In the genomic region with DNA sequence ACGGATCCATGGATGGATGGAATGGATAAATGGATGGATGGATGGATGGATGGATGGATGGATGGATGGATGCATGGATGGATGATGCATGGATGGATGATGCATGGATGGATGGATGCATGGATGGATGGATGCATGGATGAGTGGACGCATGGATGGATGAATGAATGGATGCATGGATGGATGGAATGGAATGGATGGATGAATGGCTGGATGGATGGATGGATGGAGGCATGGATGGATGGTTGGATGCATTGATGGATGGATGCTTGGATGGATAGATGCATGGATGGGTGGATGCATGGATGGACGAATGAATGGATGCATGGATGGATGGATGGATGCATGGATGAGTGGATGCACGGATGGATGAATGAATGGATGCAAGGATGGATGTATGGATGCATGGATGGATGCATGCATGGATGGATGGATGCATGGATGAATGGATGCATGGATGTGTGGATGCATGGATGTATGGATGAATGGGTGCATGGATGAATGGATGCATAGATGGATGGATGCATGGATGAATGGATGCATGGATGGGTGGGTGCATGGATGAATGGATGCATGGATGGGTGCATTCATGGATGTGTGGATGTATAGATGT, we compare ENCODE assay signal across 20 cellular contexts.
A peak's percentile ranks its signal among the peaks of the same experiment; 100 is the strongest.
DNase-seq lines count a peak whose midpoint lies in the region; ATAC-seq, FAIRE-seq and TF ChIP-seq lines count a peak whose summit lies in the region.
"Had no signal": no experiment of that assay in that cellular context is flagged by ENCODE, and none has a peak within 500 bp of the region (broad histone marks: within the 10 kb centered on the region; RNA-seq: fewer than 3 reads in every experiment).

No MANE protein-coding gene starts in this region.

- TF ChIP-seq POLR2A in Peyer's patch (IDR thresholded peaks at IDR 0.05) = no peak

- CTCF ChIA-PET in HEK293 (lab: Yijun Ruan, JAX) = interaction anchor here (1.0 kb wide), 1 partner anchor 77 kb away, joined by 3 read pairs; no protein-coding TSS in a partner anchor

- H3K27ac ChIP-seq in HEK293 (ENCODE audit: extremely low read depth, low read depth, low read length) = no peak overlapping the region
- H3K27ac ChIP-seq in Peyer's patch = no peak overlapping the region
- H3K27ac ChIP-seq: GM23248 had no signal

- H3K9me3 Mint-ChIP-seq in stimulated activated naive CD8-positive, alpha-beta T cell treated with anti-CD3 and anti-CD28 coated beads, Interleukin-15, amount 100 ng/mL, for 72 hours = peaks cover 8 to 10% of the 10 kb centered on the region in 2 donors
- H3K9me3 Mint-ChIP-seq in activated naive CD8-positive, alpha-beta T cell treated with anti-CD3 and anti-CD28 coated beads, Interleukin-2, amount 50 U/mL, for 24 hours = peaks cover 3% of the 10 kb centered on the region

- peaks cover under 1% of the 10 kb centered on the region for H3K4me1 Mint-ChIP-seq in stimulated activated naive CD8-positive, alpha-beta T cell treated with anti-CD3 and anti-CD28 coated beads, Interleukin-15, amount 100 ng/mL, for 72 hours
- H3K4me1 Mint-ChIP-seq in activated naive CD8-positive, alpha-beta T cell treated with anti-CD3 and anti-CD28 coated beads, Interleukin-2, amount 50 U/mL, for 24 hours = no peaks in the 10 kb centered on the region
- H3K4me1 Mint-ChIP-seq: CD4-positive, alpha-beta memory T cell had no signal

- no peak for ATAC-seq in stimulated activated naive CD8-positive, alpha-beta T cell treated with anti-CD3 and anti-CD28 coated beads, Interleukin-15, amount 100 ng/mL, for 72 hours
- no peak for ATAC-seq in stimulated activated naive CD8-positive, alpha-beta T cell treated with anti-CD3 and anti-CD28 coated beads, Interleukin-15, Interleukin-2, amounts not matched to agents 100 U/mL and 50 U/mL, for 24 hours
- ATAC-seq in activated naive CD8-positive, alpha-beta T cell treated with anti-CD3 and anti-CD28 coated beads, Interleukin-2, amount 50 U/mL, for 24 hours = no peak
- ATAC-seq in HG02588 (IDR thresholded peaks at IDR 0.05; ENCODE audit: unreplicated experiment) = no peak

- TF ChIP-seq CTCF in HEK293 (tag by site-specific recombination; IDR thresholded peaks at IDR 0.05) = no peak
- TF ChIP-seq CTCF in bronchial epithelial cell (IDR thresholded peaks at IDR 0.05; ENCODE audit: insufficient read depth, low read length, severe bottlenecking) = no peak
- no peak for TF ChIP-seq CTCF in Peyer's patch (IDR thresholded peaks at IDR 0.05)

- peaks cover 22% of the 10 kb centered on the region for H3K27me3 Mint-ChIP-seq in stimulated activated naive CD8-positive, alpha-beta T cell treated with anti-CD3 and anti-CD28 coated beads, Interleukin-15, amount 100 ng/mL, for 72 hours
- peaks cover 4% of the 10 kb centered on the region for H3K27me3 Mint-ChIP-seq in activated naive CD8-positive, alpha-beta T cell treated with anti-CD3 and anti-CD28 coated beads, Interleukin-2, amount 50 U/mL, for 24 hours

- no peak overlapping the region for H3K4me3 ChIP-seq in HEK293 (ENCODE audit: low read depth, low read length)
- H3K4me3 ChIP-seq in bronchial epithelial cell (ENCODE audit: low read depth, low read length) = no peak overlapping the region
- H3K4me3 ChIP-seq in Peyer's patch = no peak overlapping the region
- H3K4me3 ChIP-seq: GM23248 had no signal

- no peak overlapping the region for H3K4me3 Mint-ChIP-seq in stimulated activated naive CD8-positive, alpha-beta T cell treated with anti-CD3 and anti-CD28 coated beads, Interleukin-15, amount 100 ng/mL, for 72 hours
- H3K4me3 Mint-ChIP-seq in activated naive CD8-positive, alpha-beta T cell treated with anti-CD3 and anti-CD28 coated beads, Interleukin-2, amount 50 U/mL, for 24 hours = no peak overlapping the region
- H3K4me3 Mint-ChIP-seq: CD4-positive, alpha-beta memory T cell had no signal

- H3K36me3 Mint-ChIP-seq in activated naive CD8-positive, alpha-beta T cell treated with anti-CD3 and anti-CD28 coated beads, Interleukin-2, amount 50 U/mL, for 24 hours (ENCODE audit: low read depth) = no peaks in the 10 kb centered on the region
- H3K36me3 Mint-ChIP-seq: CD4-positive, alpha-beta memory T cell had no signal

- H3K9me3 ChIP-seq in HEK293 (ENCODE audit: control insufficient read depth, insufficient read depth, low read depth, low read length) (no peaks in the 10 kb centered on the region), Peyer's patch (no peaks in the 10 kb centered on the region)
- H3K9me3 ChIP-seq: Caco-2 had no signal

- POLR2A ChIA-PET in HEK293 (lab: Yijun Ruan, JAX) = no interaction called here

- no peaks in the 10 kb centered on the region for H3K36me3 ChIP-seq in HEK293 (ENCODE audit: control insufficient read depth in 2 of 2, insufficient read depth in 1 of 2, low read length in 2 of 2)
- H3K36me3 ChIP-seq in bronchial epithelial cell (ENCODE audit: control insufficient read depth, insufficient read depth, low read length) = no peaks in the 10 kb centered on the region
- no peaks in the 10 kb centered on the region for H3K36me3 ChIP-seq in Peyer's patch

- peak overlapping the region; percentile 17 to 27 for H3K27ac Mint-ChIP-seq in stimulated activated naive CD8-positive, alpha-beta T cell treated with anti-CD3 and anti-CD28 coated beads, Interleukin-15, amount 100 ng/mL, for 72 hours
- no peak overlapping the region for H3K27ac Mint-ChIP-seq in activated naive CD8-positive, alpha-beta T cell treated with anti-CD3 and anti-CD28 coated beads, Interleukin-2, amount 50 U/mL, for 24 hours

- H3K27me3 ChIP-seq in bronchial epithelial cell (ENCODE audit: control insufficient read depth, insufficient read depth, low read length) (peaks cover 5% of the 10 kb centered on the region), Peyer's patch (no peaks in the 10 kb centered on the region)

- FAIRE-seq in bronchial epithelial cell (lab: Jason Lieb, UNC) (peak; percentile 97), urothelium cell line (lab: Jason Lieb, UNC) (peak; percentile 9)
- FAIRE-seq: GM12892, H1 had no signal

- H3K4me1 ChIP-seq in HEK293 (ENCODE audit: control insufficient read depth, insufficient read depth, low read length) (no peaks in the 10 kb centered on the region), Peyer's patch (no peaks in the 10 kb centered on the region)

- DNase-seq in stimulated activated naive CD8-positive, alpha-beta T cell treated with anti-CD3 and anti-CD28 coated beads, Interleukin-15, amount 100 ng/mL, for 72 hours = no peak
- no peak for DNase-seq in stimulated activated naive CD8-positive, alpha-beta T cell treated with anti-CD3 and anti-CD28 coated beads, Interleukin-15, Interleukin-2, amounts not matched to agents 100 U/mL and 50 U/mL, for 24 hours
- no peak for DNase-seq in bronchial epithelial cell (ENCODE audit: low read depth)
- no peak for DNase-seq in urothelium cell line (ENCODE audit: low spot score)
- DNase-seq in Peyer's patch = no peak
- no peak for DNase-seq in activated naive CD8-positive, alpha-beta T cell treated with anti-CD3 and anti-CD28 coated beads, Interleukin-2, amount 50 U/mL, for 24 hours
- DNase-seq: C1 segment of cervical spinal cord; Caco-2; CD4-positive, alpha-beta memory T cell; DMS 273 treated with DMSO at 0.1 percent for 48 hours; DMS79; EL; GDM1; GM23248; H7; HCEC 1CT had no signal

TF ChIP-seq in HEK293, 187 proteins besides CTCF, POLR2A, EP300 and RAD21:
- TF ChIP-seq, protein P1, sequence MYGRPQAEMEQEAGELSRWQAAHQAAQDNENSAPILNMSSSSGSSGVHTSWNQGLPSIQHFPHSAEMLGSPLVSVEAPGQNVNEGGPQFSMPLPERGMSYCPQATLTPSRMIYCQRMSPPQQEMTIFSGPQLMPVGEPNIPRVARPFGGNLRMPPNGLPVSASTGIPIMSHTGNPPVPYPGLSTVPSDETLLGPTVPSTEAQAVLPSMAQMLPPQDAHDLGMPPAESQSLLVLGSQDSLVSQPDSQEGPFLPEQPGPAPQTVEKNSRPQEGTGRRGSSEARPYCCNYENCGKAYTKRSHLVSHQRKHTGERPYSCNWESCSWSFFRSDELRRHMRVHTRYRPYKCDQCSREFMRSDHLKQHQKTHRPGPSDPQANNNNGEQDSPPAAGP (tag by site-specific recombination; IDR thresholded peaks at IDR 0.05) = no peak
- TF ChIP-seq ZNF549 (tag by site-specific recombination; IDR thresholded peaks at IDR 0.05) (no peak), ZNF366 (tag by site-specific recombination; conservative IDR thresholded peaks at IDR 0.05) (peak; percentile 94), ZBTB17 (tag by site-specific recombination; IDR thresholded peaks at IDR 0.05) (peak; percentile 99)
